Comparison of ENCODE assay signal across 19 cellular contexts in genomic region chr9:97852001-97852398, GRCh38. TPM values are rescaled to one million over a fixed set of nuclear protein-coding genes. Genes with fewer than 3 reads are reported as not detected.
A peak's percentile ranks its signal among the peaks of the same experiment; 100 is the strongest.
DNase-seq lines count a peak whose midpoint lies in the region; ATAC-seq, FAIRE-seq and TF ChIP-seq lines count a peak whose summit lies in the region.
"Had no signal": no experiment of that assay in that cellular context is flagged by ENCODE, and none has a peak within 500 bp of the region (broad histone marks: within the 10 kb centered on the region; RNA-seq: fewer than 3 reads in every experiment).

No MANE protein-coding gene starts in this region.

- H2BK120ac ChIP-seq in mesendoderm (ENCODE audit: low read depth, low read length) = no peak overlapping the region

- H3K4me1 ChIP-seq in CD8-positive, alpha-beta memory T cell (ENCODE audit: insufficient read depth, low read length) = peaks cover 31% of the 10 kb centered on the region
- H3K4me1 ChIP-seq in mesendoderm (ENCODE audit: control insufficient read depth, low read depth, low read length) = no peaks in the 10 kb centered on the region
- no peaks in the 10 kb centered on the region for H3K4me1 ChIP-seq in kidney (ENCODE audit: control insufficient read depth in 1 of 2, insufficient read depth in 1 of 2, low read depth in 1 of 2, low read length in 2 of 2)
- H3K4me1 ChIP-seq: BLaER1 treated with 17β-estradiol and CSF1 and Interleukin-3, amounts not matched to agents 10 nM and 100 nM had no signal

- H2AK5ac ChIP-seq in mesendoderm (ENCODE audit: low read length) = no peak overlapping the region

- H3K79me1 ChIP-seq in mesendoderm (ENCODE audit: low read length) = no peaks in the 10 kb centered on the region

- no peak overlapping the region for H2BK5ac ChIP-seq in mesendoderm (ENCODE audit: low read length)

- DNase-seq in ACHN = peak; percentile 39
- no peak for DNase-seq in CD8-positive, alpha-beta memory T cell
- DNase-seq in mesendoderm = no peak
- DNase-seq in GM03348 (ENCODE audit: low spot score) = no peak
- DNase-seq in substantia nigra (lab: John Stamatoyannopoulos, UW) = no peak
- no peak for DNase-seq in kidney
- DNase-seq: foreskin melanocyte; GDM1; GM23248; kidney glomerular epithelial cell; right lobe of liver; stimulated activated CD4-positive, alpha-beta T cell treated with anti-CD3 and anti-CD28 coated beads, Interleukin-4, amount 100 ng/mL, for 4 hours; stimulated activated naive CD4-positive, alpha-beta T cell treated with Interleukin-2 at 50 U/mL for 16 hours had no signal

- intact Hi-C loops in kidney (cut with DNase I) = no loop called here

- CTCF ChIA-PET in CD8-positive, alpha-beta memory T cell (lab: Charles Lee) = no interaction called here

- H3K23ac ChIP-seq in mesendoderm (ENCODE audit: low read length) = no peak overlapping the region

- H2BK15ac ChIP-seq in mesendoderm (replicated peaks; ENCODE audit: low read depth) = no peak overlapping the region

- TF ChIP-seq CTCF in kidney (IDR thresholded peaks at IDR 0.05; ENCODE audit: borderline replicate concordance, extremely low read depth, insufficient read depth) = no peak

- no peak overlapping the region for H3K27ac ChIP-seq in CD8-positive, alpha-beta memory T cell (ENCODE audit: low read depth, low read length)
- no peak overlapping the region for H3K27ac ChIP-seq in mesendoderm (ENCODE audit: low read depth, low read length)
- no peak overlapping the region for H3K27ac ChIP-seq in substantia nigra (ENCODE audit: low read depth, low read length, poor library complexity, severe bottlenecking)
- H3K27ac ChIP-seq in kidney (ENCODE audit: low read depth in 2 of 2, low read length in 2 of 2) = no peak overlapping the region
- H3K27ac ChIP-seq: BLaER1 treated with 17β-estradiol and CSF1 and Interleukin-3, amounts not matched to agents 10 nM and 100 nM; GM23248; HL-60; right lobe of liver; SK-N-MC had no signal

- POLR2A ChIA-PET in CD8-positive, alpha-beta memory T cell (lab: Charles Lee) = no interaction called here

- H3K79me2 ChIP-seq in mesendoderm (ENCODE audit: control insufficient read depth, insufficient read depth, low read length) = no peaks in the 10 kb centered on the region

- H3K4ac ChIP-seq in mesendoderm (ENCODE audit: low read depth, low read length) = no peak overlapping the region

- H3K4me1 Mint-ChIP-seq in CD8-positive, alpha-beta memory T cell = peaks cover 22 to 37% (median 22%) of the 10 kb centered on the region in 3 donors
- peaks cover 4% of the 10 kb centered on the region for H3K4me1 Mint-ChIP-seq in activated T-helper 17 cell treated with anti-CD3 and anti-CD28 coated beads, Interleukin-2, amount 50 U/mL, for 72 hours

- H3K27me3 ChIP-seq in CD8-positive, alpha-beta memory T cell (ENCODE audit: insufficient read depth, low read length, poor library complexity, severe bottlenecking) = peaks cover 74% of the 10 kb centered on the region
- peaks cover 89% of the 10 kb centered on the region for H3K27me3 ChIP-seq in mesendoderm (ENCODE audit: insufficient read depth, low read length, poor library complexity)

- H3K36me3 ChIP-seq in CD8-positive, alpha-beta memory T cell (ENCODE audit: insufficient read depth, low read length) = no peaks in the 10 kb centered on the region
- no peaks in the 10 kb centered on the region for H3K36me3 ChIP-seq in mesendoderm (ENCODE audit: control insufficient read depth, insufficient read depth, low read length)
- no peaks in the 10 kb centered on the region for H3K36me3 ChIP-seq in kidney (ENCODE audit: control insufficient read depth in 1 of 2, insufficient read depth in 2 of 2, low read length in 2 of 2)
- H3K36me3 ChIP-seq: BLaER1 treated with 17β-estradiol and CSF1 and Interleukin-3, amounts not matched to agents 10 nM and 100 nM; right lobe of liver had no signal

- FAIRE-seq in kidney (lab: Jason Lieb, UNC) = no peak
- FAIRE-seq: GM18507 had no signal

- H3K27ac Mint-ChIP-seq in CD8-positive, alpha-beta memory T cell = peak overlapping the region in 2 of 8 donors; percentile 25 to 65
- no peak overlapping the region for H3K27ac Mint-ChIP-seq in activated T-helper 17 cell treated with anti-CD3 and anti-CD28 coated beads, Interleukin-2, amount 50 U/mL, for 72 hours

- H4K5ac ChIP-seq in mesendoderm (ENCODE audit: low read length) = no peak overlapping the region

- peak overlapping the region; percentile 23 to 76 (median 63) for H3K4me3 Mint-ChIP-seq in CD8-positive, alpha-beta memory T cell
- H3K4me3 Mint-ChIP-seq in activated T-helper 17 cell treated with anti-CD3 and anti-CD28 coated beads, Interleukin-2, amount 50 U/mL, for 72 hours = peak overlapping the region; percentile 37

- peaks cover 0 to 3% (median 0%) of the 10 kb centered on the region in 5 donors for H3K9me3 Mint-ChIP-seq in CD8-positive, alpha-beta memory T cell
- H3K9me3 Mint-ChIP-seq in activated T-helper 17 cell treated with anti-CD3 and anti-CD28 coated beads, Interleukin-2, amount 50 U/mL, for 72 hours = no peaks in the 10 kb centered on the region

- H3K18ac ChIP-seq in mesendoderm (ENCODE audit: low read length) = no peak overlapping the region

- in situ Hi-C loops in ACHN (cut with HindIII; ENCODE audit: low pct_ligation_motif_present, low pct_unique_long_range_greater_than_20kb, low sequenced_read_pairs) = no loop called here

- H3K4me3 ChIP-seq in CD8-positive, alpha-beta memory T cell (ENCODE audit: low read length) = no peak overlapping the region
- H3K4me3 ChIP-seq in mesendoderm (ENCODE audit: low read length) = no peak overlapping the region
- H3K4me3 ChIP-seq in kidney (ENCODE audit: low read length in 2 of 2) = no peak overlapping the region
- H3K4me3 ChIP-seq: BLaER1 treated with 17β-estradiol and CSF1 and Interleukin-3, amounts not matched to agents 10 nM and 100 nM; GM23248; right lobe of liver; SK-N-MC had no signal

- no peaks in the 10 kb centered on the region for H3K9me3 ChIP-seq in CD8-positive, alpha-beta memory T cell (ENCODE audit: low read length)
- H3K9me3 ChIP-seq in kidney (ENCODE audit: control insufficient read depth in 1 of 2, low read length in 2 of 2) = no peaks in the 10 kb centered on the region
- H3K9me3 ChIP-seq: right lobe of liver had no signal

- peaks cover 0 to 3% (median 0%) of the 10 kb centered on the region in 3 donors for H3K36me3 Mint-ChIP-seq in CD8-positive, alpha-beta memory T cell
- H3K36me3 Mint-ChIP-seq in activated T-helper 17 cell treated with anti-CD3 and anti-CD28 coated beads, Interleukin-2, amount 50 U/mL, for 72 hours (ENCODE audit: low read depth) = no peaks in the 10 kb centered on the region

- no peak overlapping the region for H4K8ac ChIP-seq in mesendoderm (ENCODE audit: low read depth, low read length)

- H3K56ac ChIP-seq in mesendoderm (ENCODE audit: low read length) = no peak overlapping the region

- WGBS in mesendoderm (ENCODE audit: extremely low coverage, insufficient coverage, low lambda C conversion rate) = no CpG with 5 or more reads among the region's 24 CpGs

- no peak for ATAC-seq in activated T-helper 17 cell treated with anti-CD3 and anti-CD28 coated beads, Interleukin-2, amount 50 U/mL, for 72 hours (replicated peaks)
- ATAC-seq in GM21515 (IDR thresholded peaks at IDR 0.05; ENCODE audit: unreplicated experiment) = no peak

- peak overlapping the region; percentile 20 for H3K4me2 ChIP-seq in mesendoderm (ENCODE audit: low read length)
- H3K4me2 ChIP-seq: BLaER1 treated with 17β-estradiol and CSF1 and Interleukin-3, amounts not matched to agents 10 nM and 100 nM had no signal

- peaks cover 70 to 85% of the 10 kb centered on the region in 2 donors for H3K27me3 Mint-ChIP-seq in CD8-positive, alpha-beta memory T cell
- H3K27me3 Mint-ChIP-seq in activated T-helper 17 cell treated with anti-CD3 and anti-CD28 coated beads, Interleukin-2, amount 50 U/mL, for 72 hours = peaks cover 63% of the 10 kb centered on the region

- H3K9ac ChIP-seq in mesendoderm (ENCODE audit: low read length) (no peak overlapping the region), kidney (ENCODE audit: low read length in 2 of 2) (no peak overlapping the region)
- H3K9ac ChIP-seq: BLaER1 treated with 17β-estradiol and CSF1 and Interleukin-3, amounts not matched to agents 10 nM and 100 nM; GM23248 had no signal

RNA-seq across cellular contexts. Expression of gene FOXE1, which starts 1.0 kb away (rescaled TPM):
- under 1 TPM in 1 of 2 experiments, not detected in 1; 0.07 TPM for total RNA-seq in CD8-positive, alpha-beta memory T cell
- polyA plus RNA-seq in CD8-positive, alpha-beta memory T cell = not detected
- not detected for total RNA-seq in activated T-helper 17 cell treated with anti-CD3 and anti-CD28 coated beads, Interleukin-2, amount 50 U/mL, for 72 hours
- 0.01 TPM for polyA plus RNA-seq in mesendoderm (2013, experiment 1 of 2)
- polyA plus RNA-seq in mesendoderm (2013, experiment 2 of 2) = 0.04 TPM
- total RNA-seq in kidney = 2.2 TPM
- polyA plus RNA-seq in kidney (ENCODE audit: insufficient read depth, low read depth, low replicate concordance) = not detected
- total RNA-seq: GM23248, right lobe of liver had no signal
- polyA plus RNA-seq: GM23248 had no signal
